Comparison of ENCODE assay signal across 25 cellular contexts in genomic region chr14:42370056-42370455, GRCh38.
"Had no signal": no experiment of that assay in that cellular context is flagged by ENCODE, and none has a peak within 500 bp of the region (broad histone marks: within the 10 kb centered on the region; RNA-seq: fewer than 3 reads in every experiment).

No MANE protein-coding gene starts in this region.

- H3K27me3 Mint-ChIP-seq: naive B cell; natural killer cell treated with Interleukin-12 subunit alpha and Interleukin-12 subunit beta and Interleukin-15 and Interleukin-18, amount 100 ng/mL, for 72 hours; progenitor cell of endocrine pancreas; stimulated activated naive B cell treated with anti-CD40 and anti-IgM and Interleukin-4, amounts not matched to agents 10 μg/mL and 1 μg/mL and 100 μg/mL, for 72 hours; stimulated activated naive CD8-positive, alpha-beta T cell treated with anti-CD3 and anti-CD28 coated beads, Interleukin-15, Interleukin-2, amounts not matched to agents 100 ng/mL and 50 ng/mL, for 24 hours had no signal

- H3K9ac ChIP-seq: parathyroid adenoma had no signal

- ATAC-seq: gastrocnemius medialis; left cardiac atrium; left lung; mucosa of descending colon; natural killer cell treated with Interleukin-12 subunit alpha and Interleukin-12 subunit beta and Interleukin-15 and Interleukin-18, amount 100 ng/mL, for 72 hours; right lobe of liver; stimulated activated naive B cell treated with anti-CD40 and anti-IgM and Interleukin-4, amounts not matched to agents 10 μg/mL and 1 μg/mL and 100 μg/mL, for 72 hours had no signal

- H3K4me1 ChIP-seq: gastrocnemius medialis, left lung, parathyroid adenoma, right lobe of liver, tibial nerve, upper lobe of left lung had no signal

- H3K36me3 ChIP-seq: gastrocnemius medialis, left lung, neutrophil, right lobe of liver, thoracic aorta, tibial nerve, upper lobe of left lung had no signal

- H2AFZ ChIP-seq: parathyroid adenoma had no signal

- H3K4me1 Mint-ChIP-seq: mesothelial cell of epicardium; naive B cell; neural crest cell; stimulated activated naive B cell treated with anti-CD40 and anti-IgM and Interleukin-4, amounts not matched to agents 10 μg/mL and 1 μg/mL and 100 μg/mL, for 72 hours had no signal

- H3K9me3 Mint-ChIP-seq: mesothelial cell of epicardium; naive B cell; neural crest cell; stimulated activated naive B cell treated with anti-CD40 and anti-IgM and Interleukin-4, amounts not matched to agents 10 μg/mL and 1 μg/mL and 100 μg/mL, for 72 hours had no signal

- H3K36me3 Mint-ChIP-seq: mesothelial cell of epicardium; naive B cell; natural killer cell treated with Interleukin-12 subunit alpha and Interleukin-12 subunit beta and Interleukin-15 and Interleukin-18, amount 100 ng/mL, for 72 hours; stimulated activated naive B cell treated with anti-CD40 and anti-IgM and Interleukin-4, amounts not matched to agents 10 μg/mL and 1 μg/mL and 100 μg/mL, for 72 hours had no signal

- H3K79me2 ChIP-seq: parathyroid adenoma had no signal

- DNase-seq: cortex of kidney; effector CD4-positive, alpha-beta T cell; gastrocnemius medialis; head of caudate nucleus; kidney; left cardiac atrium; left lung; mesenchymal stem cell; mucosa of descending colon; naive B cell; right lobe of liver; small intestine; stimulated activated CD4-positive, alpha-beta T cell treated with anti-CD3 and anti-CD28 coated beads, Interleukin-15, amount 100 ng/mL, for 24 hours; stimulated activated CD4-positive, alpha-beta T cell treated with anti-CD3 and anti-CD28 coated beads, Interleukin-2, amount 100 ng/mL, for 48 hours; stimulated activated naive B cell treated with anti-CD40 and anti-IgM and Interleukin-4, amounts not matched to agents 10 μg/mL and 1 μg/mL and 100 μg/mL, for 72 hours; upper lobe of left lung had no signal

- H3K27me3 ChIP-seq: gastrocnemius medialis, left lung, neutrophil, right lobe of liver, tibial nerve, upper lobe of left lung had no signal

- H3K27ac Mint-ChIP-seq: mesothelial cell of epicardium; natural killer cell treated with Interleukin-12 subunit alpha and Interleukin-12 subunit beta and Interleukin-15 and Interleukin-18, amount 100 ng/mL, for 72 hours; progenitor cell of endocrine pancreas; stimulated activated naive B cell treated with anti-CD40 and anti-IgM and Interleukin-4, amounts not matched to agents 10 μg/mL and 1 μg/mL and 100 μg/mL, for 72 hours; stimulated activated naive CD8-positive, alpha-beta T cell treated with anti-CD3 and anti-CD28 coated beads, Interleukin-15, Interleukin-2, amounts not matched to agents 100 ng/mL and 50 ng/mL, for 24 hours had no signal

- H3K4me3 ChIP-seq: gastrocnemius medialis, left lung, mucosa of descending colon, right lobe of liver, thoracic aorta, tibial nerve, upper lobe of left lung had no signal

- H3K4me3 Mint-ChIP-seq: mesothelial cell of epicardium; natural killer cell treated with Interleukin-12 subunit alpha and Interleukin-12 subunit beta and Interleukin-15 and Interleukin-18, amount 100 ng/mL, for 72 hours; neural crest cell; stimulated activated naive B cell treated with anti-CD40 and anti-IgM and Interleukin-4, amounts not matched to agents 10 μg/mL and 1 μg/mL and 100 μg/mL, for 72 hours; stimulated activated naive CD8-positive, alpha-beta T cell treated with anti-CD3 and anti-CD28 coated beads, Interleukin-15, Interleukin-2, amounts not matched to agents 100 ng/mL and 50 ng/mL, for 24 hours had no signal

- H3K9me3 ChIP-seq: gastrocnemius medialis, left lung, neutrophil, right lobe of liver, thoracic aorta, tibial nerve, upper lobe of left lung had no signal
